Comparison of ENCODE assay signal across 1 cellular context in genomic region chr6:3542032-3542640, GRCh38.
TF ChIP-seq lines count a peak whose summit lies in the region.

No MANE protein-coding gene starts in this region.

TF ChIP-seq in WTC11, 78 proteins besides CTCF, POLR2A, EP300 and RAD21 (continued from another document):
- TF ChIP-seq SMAD3 (CRISPR knock-in tag; IDR thresholded peaks at IDR 0.05; ENCODE audit: borderline replicate concordance) (no peak), KAT7 (CRISPR knock-in tag; IDR thresholded peaks at IDR 0.05; ENCODE audit: borderline replicate concordance) (no peak), TEAD4 (CRISPR knock-in tag; IDR thresholded peaks at IDR 0.05) (no peak), HMGXB4 (CRISPR knock-in tag; IDR thresholded peaks at IDR 0.05) (no peak), NR2C2 (CRISPR knock-in tag; IDR thresholded peaks at IDR 0.05) (no peak), ETV6 (CRISPR knock-in tag; IDR thresholded peaks at IDR 0.05) (no peak), ZMAT4 (CRISPR knock-in tag; IDR thresholded peaks at IDR 0.05) (no peak), MLX (CRISPR knock-in tag; IDR thresholded peaks at IDR 0.05) (no peak), ZNF532 (CRISPR knock-in tag; IDR thresholded peaks at IDR 0.05; ENCODE audit: borderline replicate concordance) (no peak), TEAD1 (CRISPR knock-in tag; IDR thresholded peaks at IDR 0.05) (no peak), TP53 (CRISPR knock-in tag; IDR thresholded peaks at IDR 0.05) (no peak), NFATC4 (CRISPR knock-in tag; IDR thresholded peaks at IDR 0.05) (no peak), ZNF671 (CRISPR knock-in tag; IDR thresholded peaks at IDR 0.05) (no peak), USF1 (CRISPR knock-in tag; IDR thresholded peaks at IDR 0.05) (no peak), JAZF1 (CRISPR knock-in tag; IDR thresholded peaks at IDR 0.05) (no peak)
